ENCODE assay signal across 2 cellular contexts in genomic region chr15:41999290-42000285, GRCh38.
TF ChIP-seq lines count a peak whose summit lies in the region.

No MANE protein-coding gene starts in this region.

TF ChIP-seq in GM12878, 131 proteins besides CTCF, POLR2A, EP300 and RAD21:
- TF ChIP-seq SP1 (IDR thresholded peaks at IDR 0.05; ENCODE audit: low read depth, low read length) = no peak
- TF ChIP-seq FOXK2 (IDR thresholded peaks at IDR 0.05) = no peak
- TF ChIP-seq POU2F2 (IDR thresholded peaks at IDR 0.05; ENCODE audit: borderline replicate concordance, low read depth, low read length) = 0 out of 3 replicates have a peak, but pooled peaks have one; percentile 25
- TF ChIP-seq CBX5 (IDR thresholded peaks at IDR 0.05; ENCODE audit: low read depth) = no peak

TF ChIP-seq in HepG2, 621 proteins besides CTCF, POLR2A, EP300 and RAD21:
- TF ChIP-seq ZNF784 (CRISPR knock-in tag; IDR thresholded peaks at IDR 0.05; ENCODE audit: borderline replicate concordance) (no peak), ZSCAN12 (CRISPR knock-in tag; IDR thresholded peaks at IDR 0.05) (no peak), ZNF619 (CRISPR knock-in tag; IDR thresholded peaks at IDR 0.05) (no peak), ZNF281 (CRISPR knock-in tag; IDR thresholded peaks at IDR 0.05; ENCODE audit: borderline replicate concordance) (no peak), KDM6A (CRISPR knock-in tag; IDR thresholded peaks at IDR 0.05; ENCODE audit: low read depth) (no peak), FOXK1 (CRISPR knock-in tag; IDR thresholded peaks at IDR 0.05; ENCODE audit: borderline replicate concordance, low read depth) (no peak), MED13 (CRISPR knock-in tag; IDR thresholded peaks at IDR 0.05) (no peak), ARID3A (IDR thresholded peaks at IDR 0.05; ENCODE audit: low read depth, low read length) (no peak), TBP (CRISPR knock-in tag; IDR thresholded peaks at IDR 0.05) (no peak), DDIT3 (CRISPR knock-in tag; IDR thresholded peaks at IDR 0.05) (no peak), ZNF292 (CRISPR knock-in tag; IDR thresholded peaks at IDR 0.05; ENCODE audit: borderline replicate concordance, low read depth) (no peak)
